1 cellular context compared by ENCODE assay signal in the genomic region with DNA sequence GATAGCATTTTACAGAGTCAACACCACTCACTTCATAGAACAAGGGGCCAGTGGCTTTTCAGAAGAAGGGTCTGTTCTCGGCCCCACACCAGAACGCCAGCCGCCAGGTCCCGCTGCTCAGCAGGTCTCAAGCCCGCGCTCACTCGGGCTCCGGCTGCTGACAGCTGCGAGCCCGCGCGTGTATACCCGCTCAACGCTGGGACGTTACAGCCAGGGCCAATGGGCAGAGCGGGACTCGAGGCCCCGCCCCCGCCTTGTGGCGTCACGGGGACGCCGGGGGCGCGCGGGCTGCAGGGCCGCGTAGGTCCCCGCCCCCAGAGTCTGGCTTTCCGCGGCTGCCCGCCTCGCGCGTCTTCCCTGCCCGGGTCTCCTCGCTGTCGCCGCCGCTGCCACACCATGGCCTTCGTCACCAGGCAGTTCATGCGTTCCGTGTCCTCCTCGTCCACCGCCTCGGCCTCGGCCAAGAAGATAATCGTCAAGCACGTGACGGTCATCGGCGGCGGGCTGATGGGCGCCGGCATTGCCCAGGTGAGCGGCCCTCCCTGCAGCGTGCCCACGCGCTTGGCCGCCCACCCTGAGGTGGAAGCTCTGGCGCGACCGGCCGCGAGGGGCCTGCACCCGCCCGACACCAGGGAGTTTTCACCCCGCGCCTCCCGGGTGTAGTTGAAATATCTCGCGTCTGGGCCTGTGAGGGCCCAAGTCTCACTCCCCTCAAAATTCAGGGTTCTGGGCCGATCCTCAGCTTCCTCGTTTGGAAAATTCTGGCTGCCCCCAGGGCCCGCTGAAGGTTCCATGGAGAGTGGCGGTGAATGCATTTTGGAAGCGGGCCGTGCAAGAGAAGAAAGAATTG.
TF ChIP-seq lines count a peak whose summit lies in the region.

A gene (plus strand): TSS at position 353 of the 850 bp plus-strand sequence. CDS start 44 bp downstream, at position 397.

TF ChIP-seq in HepG2, 621 proteins besides CTCF, POLR2A, EP300 and RAD21 (continued from another document):
- TF ChIP-seq, protein P1, sequence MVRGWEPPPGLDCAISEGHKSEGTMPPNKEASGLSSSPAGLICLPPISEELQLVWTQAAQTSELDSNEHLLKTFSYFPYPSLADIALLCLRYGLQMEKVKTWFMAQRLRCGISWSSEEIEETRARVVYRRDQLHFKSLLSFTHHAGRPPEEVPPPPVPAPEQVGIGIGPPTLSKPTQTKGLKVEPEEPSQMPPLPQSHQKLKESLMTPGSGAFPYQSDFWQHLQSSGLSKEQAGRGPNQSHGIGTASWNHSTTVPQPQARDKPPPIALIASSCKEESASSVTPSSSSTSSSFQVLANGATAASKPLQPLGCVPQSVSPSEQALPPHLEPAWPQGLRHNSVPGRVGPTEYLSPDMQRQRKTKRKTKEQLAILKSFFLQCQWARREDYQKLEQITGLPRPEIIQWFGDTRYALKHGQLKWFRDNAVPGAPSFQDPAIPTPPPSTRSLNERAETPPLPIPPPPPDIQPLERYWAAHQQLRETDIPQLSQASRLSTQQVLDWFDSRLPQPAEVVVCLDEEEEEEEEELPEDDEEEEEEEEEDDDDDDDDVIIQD (CRISPR knock-in tag; IDR thresholded peaks at IDR 0.05; ENCODE audit: low read depth), result no peak
- TF ChIP-seq KLF15 (CRISPR knock-in tag; IDR thresholded peaks at IDR 0.05; ENCODE audit: borderline replicate concordance) (no peak; the same call in none of the 2 replicates), PAX8 (CRISPR knock-in tag; IDR thresholded peaks at IDR 0.05; ENCODE audit: borderline replicate concordance) (no peak), TBX2 (CRISPR knock-in tag; IDR thresholded peaks at IDR 0.05; ENCODE audit: borderline replicate concordance) (peak; percentile 65; the same call in 1 of the 2 replicates), ZNF616 (CRISPR knock-in tag; IDR thresholded peaks at IDR 0.05; ENCODE audit: low read depth) (peak; percentile 78; the same call in 1 of the 2 replicates), CHCHD3 (CRISPR knock-in tag; IDR thresholded peaks at IDR 0.05) (peak; percentile 96), SETDB1 (CRISPR knock-in tag; IDR thresholded peaks at IDR 0.05; ENCODE audit: borderline replicate concordance) (no peak)
TF ChIP-seq in HepG2: peak in this region for 231.
